ENCODE assay signal across 21 cellular contexts in the genomic region with DNA sequence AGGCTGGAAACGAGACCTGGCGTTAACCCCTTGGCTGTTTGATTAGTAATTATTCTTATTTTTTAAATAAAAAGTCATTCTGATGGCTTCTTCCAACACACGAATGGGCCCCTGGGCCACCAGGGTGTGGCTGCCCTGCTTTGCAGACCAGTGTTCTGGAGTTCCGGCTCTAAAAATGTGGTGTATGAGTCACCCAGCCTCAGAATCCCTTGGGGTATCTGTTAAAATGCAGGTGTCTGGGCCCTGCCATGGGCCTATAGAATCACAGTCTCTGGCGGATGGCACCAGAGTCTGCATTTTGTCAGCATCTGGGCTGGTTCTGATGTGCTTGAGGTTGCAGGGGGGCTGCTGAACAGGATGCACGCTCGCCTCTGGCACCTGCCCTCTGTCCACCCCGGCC.
"Had no signal": no experiment of that assay in that cellular context is flagged by ENCODE, and none has a peak within 500 bp of the region (broad histone marks: within the 10 kb centered on the region; RNA-seq: fewer than 3 reads in every experiment).

No MANE protein-coding gene starts in this region.

- H3K36me3 ChIP-seq: cardiac muscle cell, ovary, prostate gland, thoracic aorta, vagina had no signal

- DNase-seq: activated CD4-positive, alpha-beta memory T cell treated with anti-CD3 and anti-CD28 coated beads for 36 hours; activated CD4-positive, alpha-beta T cell treated with anti-CD3 and anti-CD28 coated beads for 36 hours; activated effector memory CD4-positive, alpha-beta T cell treated with anti-CD3 and anti-CD28 coated beads, Interleukin-2, amount 50 U/mL, for 16 hours; activated naive CD4-positive, alpha-beta T cell treated with anti-CD3 and anti-CD28 coated beads, Interleukin-2, amount 50 U/mL, for 16 hours; activated T-cell treated with anti-CD3 and anti-CD28 coated beads for 4 hours; anterior cingulate cortex; body of pancreas; effector CD4-positive, alpha-beta T cell; erythroblast; foreskin keratinocyte; glutamatergic neuron; hippocampal formation; left cardiac atrium; ovary; stimulated activated CD4-positive, alpha-beta T cell treated with anti-CD3 and anti-CD28 coated beads, Interleukin-4, amount 100 ng/mL, for 1 hour; stimulated activated naive CD4-positive, alpha-beta T cell treated with Interleukin-2 at 50 U/mL for 16 hours; T-helper 9 cell had no signal

- H3K27me3 ChIP-seq: body of pancreas, ovary, vagina had no signal

- H3K4me1 ChIP-seq: prostate gland had no signal

- H3K9me3 ChIP-seq: body of pancreas, ovary, prostate gland, thoracic aorta, vagina had no signal

- H3K27ac ChIP-seq: body of pancreas, cardiac muscle cell, foreskin keratinocyte, ovary, prostate gland, thoracic aorta, vagina had no signal

- H3K4me3 ChIP-seq: body of pancreas, cardiac muscle cell, ovary, prostate gland, thoracic aorta, vagina had no signal
